Comparison of ENCODE assay signal across 8 cellular contexts in genomic region chr3:130111185-130111864, GRCh38. TPM values are rescaled to one million over a fixed set of nuclear protein-coding genes. Genes with fewer than 3 reads are reported as not detected.
DNase-seq lines count a peak whose midpoint lies in the region; ATAC-seq and TF ChIP-seq lines count a peak whose summit lies in the region.

No MANE protein-coding gene starts in this region.

- DNase-seq in DMS114 treated with DMSO at 0.1 percent for 48 hours (lab: John Stamatoyannopoulos, UW; ENCODE audit: unreplicated experiment), result peak; percentile 88
- DNase-seq in OCI-M1 (lab: John Stamatoyannopoulos, UW), result peak; percentile 99
- DNase-seq in activated T-cell treated with anti-CD3 and anti-CD28 coated beads, Interleukin-2, amount 50 U/mL, for 1 hour, result peak; percentile 97
- DNase-seq in epithelial cell of proximal tubule (ENCODE audit: low read depth), result peak; percentile 79
- peak; percentile 98 for DNase-seq in stimulated activated CD8-positive, alpha-beta memory T cell treated with anti-CD3 and anti-CD28 coated beads, Interleukin-4, amount 100 ng/mL, for 4 hours (ENCODE audit: low read depth in 2 of 2, low spot score in 1 of 2)

- H3K27me3 Mint-ChIP-seq in IgD-negative memory B cell, result no peaks in the 10 kb centered on the region

- H3K4me3 ChIP-seq in epithelial cell of proximal tubule (ENCODE audit: low read depth, low read length), result peak overlapping the region; percentile 86
- H3K4me3 ChIP-seq in mucosa of rectum (ENCODE audit: low read length in 2 of 2), result peak overlapping the region; percentile 76 to 80

- peak overlapping the region; percentile 98 to 99 (median 99) for H3K27ac Mint-ChIP-seq in IgD-negative memory B cell

- no peaks in the 10 kb centered on the region for H3K27me3 ChIP-seq in mucosa of rectum (ENCODE audit: control insufficient read depth in 2 of 2, insufficient read depth in 2 of 2, low read length in 2 of 2)

- H3K4me3 Mint-ChIP-seq in IgD-negative memory B cell, result peak overlapping the region; percentile 96 to 100 (median 99)

- peak overlapping the region in 1 of 2 donors; percentile 63 for H3K9ac ChIP-seq in mucosa of rectum (ENCODE audit: low read depth in 1 of 2, low read length in 2 of 2)

- no peaks in the 10 kb centered on the region for H3K9me3 Mint-ChIP-seq in IgD-negative memory B cell

- no peak for TF ChIP-seq CTCF in epithelial cell of proximal tubule (conservative IDR thresholded peaks at IDR 0.05; ENCODE audit: low read depth, low read length)

- peak; percentile 99 for ATAC-seq in GM21576 (IDR thresholded peaks at IDR 0.05; ENCODE audit: unreplicated experiment)

- no peaks in the 10 kb centered on the region for H3K9me3 ChIP-seq in mucosa of rectum (ENCODE audit: control insufficient read depth in 2 of 2, low read length in 2 of 2)

- peaks cover 3 to 7% of the 10 kb centered on the region in 2 donors for H3K4me1 ChIP-seq in mucosa of rectum (ENCODE audit: control insufficient read depth in 2 of 2, insufficient read depth in 2 of 2, low read length in 2 of 2)

- no peaks in the 10 kb centered on the region for H3K36me3 ChIP-seq in mucosa of rectum (ENCODE audit: control insufficient read depth in 2 of 2, insufficient read depth in 2 of 2, low read length in 2 of 2)

- H3K27ac ChIP-seq in mucosa of rectum (ENCODE audit: low read depth in 2 of 2, low read length in 2 of 2), result peak overlapping the region; percentile 58 to 70

- H3K4me1 Mint-ChIP-seq in IgD-negative memory B cell, result peaks cover 9 to 13% (median 10%) of the 10 kb centered on the region in 3 donors

- H3K36me3 Mint-ChIP-seq in IgD-negative memory B cell, result no peaks in the 10 kb centered on the region

RNA-seq across cellular contexts. Expression of gene ALG1L2, which starts 29.7 kb away (rescaled TPM):
- 1.1 TPM for polyA plus RNA-seq in IgD-negative memory B cell
- total RNA-seq in epithelial cell of proximal tubule, result not detected in 2 replicates

Comparison
In these comparisons a context has a peak if more than half of its experiments do, and no peak if none do; other contexts are left out.
1. Peak in every context shown above with its lines: DNase-seq, ATAC-seq, H3K4me3 ChIP-seq and H3K27ac ChIP-seq.